In the genomic region with DNA sequence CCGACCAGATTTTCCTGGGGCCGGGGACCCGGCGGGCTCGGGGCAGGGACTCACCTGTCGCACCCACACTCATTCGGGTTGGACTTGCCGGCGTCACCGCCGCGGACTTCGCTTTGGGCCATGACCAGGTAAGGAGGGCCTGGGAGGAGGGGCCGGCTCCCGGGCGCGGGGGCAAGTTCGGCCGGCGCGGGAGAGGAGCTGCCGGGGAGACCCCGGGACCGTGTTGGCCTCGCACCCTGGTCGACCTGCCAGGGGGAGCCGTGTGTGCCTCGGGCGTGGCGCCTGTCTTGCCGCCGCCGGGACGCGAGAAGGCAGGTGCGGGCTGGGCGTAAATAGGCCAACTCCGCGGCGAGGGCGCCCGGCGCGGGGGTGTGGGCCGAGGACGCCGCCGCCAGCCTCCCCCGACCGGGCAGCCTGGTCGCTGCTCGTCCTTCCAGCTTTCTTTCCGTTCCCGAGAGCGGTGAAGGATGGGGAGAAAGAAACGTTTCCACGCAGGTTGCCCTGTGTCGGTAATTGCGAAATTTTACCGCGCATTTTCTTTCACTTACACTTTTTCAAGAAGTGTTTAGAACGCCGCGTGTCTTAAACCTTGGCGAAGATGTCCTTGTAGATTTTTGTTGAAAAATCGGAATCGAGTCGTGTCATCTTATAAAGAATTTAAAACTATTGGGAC, we compare ENCODE assay signal across 8 cellular contexts. TPM values are rescaled to one million over a fixed set of nuclear protein-coding genes. Genes with fewer than 3 reads are reported as not detected.
DNase-seq lines count a peak whose midpoint lies in the region; FAIRE-seq and TF ChIP-seq lines count a peak whose summit lies in the region.

No MANE protein-coding gene starts in this region.

- POLR2A ChIA-PET in HEK293 (lab: Yijun Ruan, JAX) = interaction anchor here (2.5 kb wide), 1 partner anchor 13 kb away, joined by 11 read pairs; no protein-coding TSS in a partner anchor

- no peak for TF ChIP-seq CTCF in HEK293 (tag by site-specific recombination; IDR thresholded peaks at IDR 0.05)
- TF ChIP-seq CTCF in breast epithelium (IDR thresholded peaks at IDR 0.05) = no peak
- TF ChIP-seq CTCF in keratinocyte (optimal IDR thresholded peaks at IDR 0.05 in 1 of 3, IDR thresholded peaks at IDR 0.05 in 1 of 3, conservative IDR thresholded peaks at IDR 0.05 in 1 of 3; ENCODE audit: extremely low read depth in 1 of 3, insufficient read depth in 2 of 3, low read length in 3 of 3) = no peak

- H4K20me1 ChIP-seq in keratinocyte (ENCODE audit: control insufficient read depth, extremely low read depth, insufficient read depth, low read length) = peaks cover 2% of the 10 kb centered on the region

- H3K9me1 ChIP-seq in keratinocyte (ENCODE audit: control insufficient read depth, extremely low read depth, insufficient read depth, low read length) = no peaks in the 10 kb centered on the region

- DNase-seq in CD1c-positive myeloid dendritic cell (ENCODE audit: extremely low spot score) = peak; percentile 45
- peak; percentile 34 for DNase-seq in T follicular helper cell (ENCODE audit: low read depth)
- peak in 1 of 2 donors; percentile 51 for DNase-seq in breast epithelium (ENCODE audit: low spot score in 2 of 2)
- DNase-seq in keratinocyte (ENCODE audit: low read depth, low spot score) = no peak
- peak; percentile 38 for DNase-seq in stimulated activated CD4-positive, alpha-beta T cell treated with anti-CD3 and anti-CD28 coated beads, Interleukin-4, amount 100 ng/mL, for 1 hour
- no peak for DNase-seq in cerebellar nuclear complex (lab: John Stamatoyannopoulos, UW)
- no peak for DNase-seq in COLO829 (ENCODE audit: low spot score)

- no peak for TF ChIP-seq POLR2A in breast epithelium (IDR thresholded peaks at IDR 0.05)

- dilution Hi-C loops in keratinocyte (cut with MboI; ENCODE audit: extremely low pct_ligation_motif_present, low sequenced_read_pairs) = no loop called here

- H3K27me3 ChIP-seq in breast epithelium (no peaks in the 10 kb centered on the region), keratinocyte (ENCODE audit: control insufficient read depth, extremely low read depth, insufficient read depth, low read length) (no peaks in the 10 kb centered on the region)

- H3K36me3 ChIP-seq in HEK293 (ENCODE audit: control insufficient read depth in 2 of 2, insufficient read depth in 1 of 2, low read length in 2 of 2) (peaks cover 10 to 18% of the 10 kb centered on the region in 2 experiments), breast epithelium (peaks cover 8% of the 10 kb centered on the region), keratinocyte (ENCODE audit: control insufficient read depth in 2 of 2, extremely low read depth in 1 of 2, insufficient read depth in 2 of 2, low read length in 2 of 2) (peaks cover 1 to 16% of the 10 kb centered on the region in 2 experiments)

- peaks cover 49% of the 10 kb centered on the region for H3K79me2 ChIP-seq in keratinocyte (ENCODE audit: control insufficient read depth, insufficient read depth, low read length)

- H3K9ac ChIP-seq in keratinocyte (ENCODE audit: control insufficient read depth, extremely low read depth, insufficient read depth, low read length) = peak overlapping the region; percentile 100

- H3K9me3 ChIP-seq in HEK293 (ENCODE audit: control insufficient read depth, insufficient read depth, low read depth, low read length) (no peaks in the 10 kb centered on the region), breast epithelium (no peaks in the 10 kb centered on the region), keratinocyte (ENCODE audit: control insufficient read depth, low read depth, low read length) (no peaks in the 10 kb centered on the region)

- peak overlapping the region; percentile 88 for H3K4me2 ChIP-seq in keratinocyte (ENCODE audit: control insufficient read depth, extremely low read depth, insufficient read depth, low read depth, low read length)

- intact Hi-C loops in breast epithelium (cut with DNase I; ENCODE audit: low total_unique reads) = no loop called here

- peak overlapping the region; percentile 97 for H2AFZ ChIP-seq in keratinocyte (ENCODE audit: control insufficient read depth, low read length)

- H3K4me1 ChIP-seq in HEK293 (ENCODE audit: control insufficient read depth, insufficient read depth, low read length) = no peaks in the 10 kb centered on the region
- peaks cover 0 to 8% of the 10 kb centered on the region in 2 donors for H3K4me1 ChIP-seq in breast epithelium
- H3K4me1 ChIP-seq in keratinocyte (ENCODE audit: control insufficient read depth, extremely low read depth, insufficient read depth, low read length) = peaks cover 13% of the 10 kb centered on the region

- FAIRE-seq in keratinocyte (lab: Jason Lieb, UNC) = no peak

- H3K27ac ChIP-seq in HEK293 (ENCODE audit: extremely low read depth, low read depth, low read length) (peak overlapping the region; percentile 98), breast epithelium (peak overlapping the region; percentile 99), keratinocyte (ENCODE audit: control insufficient read depth, insufficient read depth, low read length) (peak overlapping the region; percentile 97)

- H3K4me3 ChIP-seq in HEK293 (ENCODE audit: low read depth, low read length) (peak overlapping the region; percentile 98), breast epithelium (peak overlapping the region; percentile 91 to 97 (median 93)), keratinocyte (ENCODE audit: control insufficient read depth in 2 of 3, extremely low read depth in 1 of 3, insufficient read depth in 2 of 3, low read depth in 1 of 3, low read length in 3 of 3) (peak overlapping the region; percentile 58 to 94 (median 88))

- CTCF ChIA-PET in HEK293 (lab: Yijun Ruan, JAX) = interaction anchor here (0.5 to 1.2 kb wide), 3 partner anchors 46 to 261 kb away, joined by 3 read pairs; no protein-coding TSS in a partner anchor

TF ChIP-seq in HEK293, 187 proteins besides CTCF, POLR2A, EP300 and RAD21 (continues in another document):
- peak; percentile 23; the same call in 1 of the 2 replicates for TF ChIP-seq ZBTB48 (tag by site-specific recombination; IDR thresholded peaks at IDR 0.05)
- peak; percentile 65; the same call in 1 of the 2 replicates for TF ChIP-seq SCRT2 (tag by site-specific recombination; IDR thresholded peaks at IDR 0.05)
- TF ChIP-seq, protein P1, sequence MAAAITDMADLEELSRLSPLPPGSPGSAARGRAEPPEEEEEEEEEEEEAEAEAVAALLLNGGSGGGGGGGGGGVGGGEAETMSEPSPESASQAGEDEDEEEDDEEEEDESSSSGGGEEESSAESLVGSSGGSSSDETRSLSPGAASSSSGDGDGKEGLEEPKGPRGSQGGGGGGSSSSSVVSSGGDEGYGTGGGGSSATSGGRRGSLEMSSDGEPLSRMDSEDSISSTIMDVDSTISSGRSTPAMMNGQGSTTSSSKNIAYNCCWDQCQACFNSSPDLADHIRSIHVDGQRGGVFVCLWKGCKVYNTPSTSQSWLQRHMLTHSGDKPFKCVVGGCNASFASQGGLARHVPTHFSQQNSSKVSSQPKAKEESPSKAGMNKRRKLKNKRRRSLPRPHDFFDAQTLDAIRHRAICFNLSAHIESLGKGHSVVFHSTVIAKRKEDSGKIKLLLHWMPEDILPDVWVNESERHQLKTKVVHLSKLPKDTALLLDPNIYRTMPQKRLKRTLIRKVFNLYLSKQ (tag by site-specific recombination; IDR thresholded peaks at IDR 0.05; ENCODE audit: borderline replicate concordance) = no peak
- TF ChIP-seq ZBTB20 (tag by site-specific recombination; IDR thresholded peaks at IDR 0.05) = peak; percentile 92
- no peak for TF ChIP-seq ZNF610 (tag by site-specific recombination; IDR thresholded peaks at IDR 0.05; ENCODE audit: borderline replicate concordance)
- TF ChIP-seq MYNN (tag by site-specific recombination; IDR thresholded peaks at IDR 0.05; ENCODE audit: borderline replicate concordance) = no peak
- TF ChIP-seq KLF8 (tag by site-specific recombination; IDR thresholded peaks at IDR 0.05) = no peak
- peak; percentile 44 for TF ChIP-seq ZBTB8A (tag by site-specific recombination; IDR thresholded peaks at IDR 0.05)
- TF ChIP-seq ZNF23 (tag by site-specific recombination; IDR thresholded peaks at IDR 0.05; ENCODE audit: borderline replicate concordance) = 0 out of 2 replicates have a peak, but pooled peaks have one; percentile 18
- no peak for TF ChIP-seq ZSCAN30 (tag by site-specific recombination; IDR thresholded peaks at IDR 0.05)
- no peak for TF ChIP-seq ZNF623 (tag by site-specific recombination; IDR thresholded peaks at IDR 0.05)
- TF ChIP-seq ZNF16 (tag by site-specific recombination; IDR thresholded peaks at IDR 0.05; ENCODE audit: low read depth) = no peak
- no peak for TF ChIP-seq ZNF169 (tag by site-specific recombination; IDR thresholded peaks at IDR 0.05)
- no peak for TF ChIP-seq REPIN1 (tag by site-specific recombination; IDR thresholded peaks at IDR 0.05; ENCODE audit: low read depth)
- TF ChIP-seq ZNF768 (tag by site-specific recombination; IDR thresholded peaks at IDR 0.05) = no peak
- TF ChIP-seq GLIS2 (tag by site-specific recombination; IDR thresholded peaks at IDR 0.05) = peak; percentile 61; the same call in 1 of the 2 replicates
- peak; percentile 64 for TF ChIP-seq PRDM1 (tag by site-specific recombination; IDR thresholded peaks at IDR 0.05)
- TF ChIP-seq, protein P2, sequence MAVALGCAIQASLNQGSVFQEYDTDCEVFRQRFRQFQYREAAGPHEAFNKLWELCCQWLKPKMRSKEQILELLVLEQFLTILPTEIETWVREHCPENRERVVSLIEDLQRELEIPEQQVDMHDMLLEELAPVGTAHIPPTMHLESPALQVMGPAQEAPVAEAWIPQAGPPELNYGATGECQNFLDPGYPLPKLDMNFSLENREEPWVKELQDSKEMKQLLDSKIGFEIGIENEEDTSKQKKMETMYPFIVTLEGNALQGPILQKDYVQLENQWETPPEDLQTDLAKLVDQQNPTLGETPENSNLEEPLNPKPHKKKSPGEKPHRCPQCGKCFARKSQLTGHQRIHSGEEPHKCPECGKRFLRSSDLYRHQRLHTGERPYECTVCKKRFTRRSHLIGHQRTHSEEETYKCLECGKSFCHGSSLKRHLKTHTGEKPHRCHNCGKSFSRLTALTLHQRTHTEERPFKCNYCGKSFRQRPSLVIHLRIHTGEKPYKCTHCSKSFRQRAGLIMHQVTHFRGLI (tag by site-specific recombination; IDR thresholded peaks at IDR 0.05) = no peak
- TF ChIP-seq ZFP3 (tag by site-specific recombination; IDR thresholded peaks at IDR 0.05; ENCODE audit: low read depth) = no peak

RNA-seq across cellular contexts. Expression of a gene that starts 0.6 kb away (rescaled TPM):
- total RNA-seq in breast epithelium = 10 to 100 TPM; 19.4 to 39.7 (median 29.8) TPM
- 3.2 to 12.0 TPM (median 8.1 TPM) in 3 replicates for polyA plus RNA-seq in keratinocyte
- 16.4 TPM for polyA plus RNA-seq in keratinocyte (2011; ENCODE audit: low read depth)
- polyA plus RNA-seq in keratinocyte (2011; cell fraction: cytosol; rRNA removed) = 3.5 and 7.3 TPM in 2 replicates
- 3.0 and 4.8 TPM in 2 replicates for polyA plus RNA-seq in keratinocyte (2011; cell fraction: nucleus; rRNA removed)
- 9.0 and 12.9 TPM in 2 replicates for polyA plus RNA-seq in keratinocyte (2012; ENCODE audit: low replicate concordance)
- polyA minus RNA-seq in keratinocyte = 1.6 to 7.9 TPM (median 1.9 TPM) in 3 replicates
- 2.7 TPM for polyA minus RNA-seq in keratinocyte (2011; cell fraction: cytosol; rRNA and poly(A)+ RNA removed)
- polyA minus RNA-seq in keratinocyte (2011; cell fraction: nucleus; rRNA and poly(A)+ RNA removed) = 2.0 and 3.6 TPM in 2 replicates

Comparison
In these comparisons a context has a peak if more than half of its experiments do, and no peak if none do; other contexts are left out.
1. DNase-seq: peak in CD1c-positive myeloid dendritic cell (single experiment), T follicular helper cell (single experiment) and stimulated activated CD4-positive, alpha-beta T cell treated with anti-CD3 and anti-CD28 coated beads, Interleukin-4, amount 100 ng/mL, for 1 hour (single experiment); none in keratinocyte (single experiment), cerebellar nuclear complex (0 of 2) and COLO829 (single experiment).
2. Peak in every context shown above with its lines, with median percentiles within 50 percentile points of each other: H3K27ac ChIP-seq and H3K4me3 ChIP-seq.